ENCODE assay signal across 22 cellular contexts in the genomic region with DNA sequence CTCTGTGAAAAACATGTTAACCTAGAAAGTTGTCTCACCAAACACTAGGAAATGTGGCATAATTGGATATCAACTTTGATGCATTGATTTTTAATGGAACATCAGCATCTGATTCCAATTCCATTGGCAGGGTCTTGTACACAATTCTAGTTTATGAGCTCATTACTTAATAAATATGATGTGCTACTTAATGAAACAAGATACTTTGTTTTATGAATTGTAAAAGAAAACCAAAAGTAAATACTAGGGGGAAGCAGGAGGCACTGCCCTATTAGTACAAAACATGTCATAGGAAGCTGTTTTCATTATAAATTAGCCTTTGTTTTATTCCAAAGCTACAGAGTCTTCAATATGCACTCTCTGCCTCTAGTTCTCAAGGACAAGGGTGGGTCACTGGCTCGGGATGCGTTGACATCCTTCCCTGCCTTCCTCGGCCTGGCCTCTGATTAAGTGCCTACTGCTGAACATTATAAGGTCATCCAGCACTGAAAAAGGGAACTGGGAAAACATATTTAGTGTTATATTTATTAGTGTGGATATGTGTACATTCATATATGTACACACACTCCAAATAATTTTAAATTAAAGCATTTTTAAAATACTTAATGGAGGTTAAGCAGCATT.
A peak's percentile ranks its signal among the peaks of the same experiment; 100 is the strongest.
DNase-seq lines count a peak whose midpoint lies in the region; ATAC-seq and TF ChIP-seq lines count a peak whose summit lies in the region.
"Had no signal": no experiment of that assay in that cellular context is flagged by ENCODE, and none has a peak within 500 bp of the region (broad histone marks: within the 10 kb centered on the region; RNA-seq: fewer than 3 reads in every experiment).

No MANE protein-coding gene starts in this region.

- H3K9me1 ChIP-seq in IMR-90 (ENCODE audit: insufficient read depth, low read length), result no peaks in the 10 kb centered on the region

- H3K27me3 Mint-ChIP-seq in Caco-2 (ENCODE audit: insufficient read depth, unreplicated experiment), result no peaks in the 10 kb centered on the region
- H3K27me3 Mint-ChIP-seq: CD4-positive, alpha-beta T cell; CD8-positive, alpha-beta memory T cell had no signal

- H4K91ac ChIP-seq in IMR-90 (ENCODE audit: insufficient read depth, low read depth, low read length), result peak overlapping the region; percentile 20; the same call in 1 of the 2 replicates

- H4K5ac ChIP-seq in IMR-90 (ENCODE audit: low read depth, low read length), result peak overlapping the region; percentile 94

- H2AK5ac ChIP-seq in IMR-90 (ENCODE audit: low read depth, low read length), result no peak overlapping the region

- TF ChIP-seq POLR2A in IMR-90 (IDR thresholded peaks at IDR 0.05; ENCODE audit: low read depth, low read length) (no peak), spleen (IDR thresholded peaks at IDR 0.05) (no peak)

- H3K4me1 Mint-ChIP-seq in Caco-2 (ENCODE audit: low read depth, unreplicated experiment), result no peaks in the 10 kb centered on the region
- H3K4me1 Mint-ChIP-seq: CD14-positive monocyte; CD8-positive, alpha-beta memory T cell had no signal

- no peaks in the 10 kb centered on the region for H3K9me3 Mint-ChIP-seq in Caco-2 (ENCODE audit: unreplicated experiment)
- H3K9me3 Mint-ChIP-seq: CD4-positive, alpha-beta T cell had no signal

- 0 out of 3 replicates have a peak overlapping the region, but pooled peaks have one; percentile 11 for H2BK15ac ChIP-seq in IMR-90 (ENCODE audit: low read depth, low read length)

- H2BK5ac ChIP-seq in IMR-90 (ENCODE audit: low read depth, low read length, poor library complexity, severe bottlenecking), result no peak overlapping the region

- H3K79me1 ChIP-seq in IMR-90 (ENCODE audit: low read depth in 1 of 2, low read length in 2 of 2), result no peaks in the 10 kb centered on the region

- no peak overlapping the region for H3K4me3 Mint-ChIP-seq in Caco-2 (ENCODE audit: unreplicated experiment)
- H3K4me3 Mint-ChIP-seq: CD14-positive monocyte; CD4-positive, alpha-beta T cell; CD8-positive, alpha-beta memory T cell had no signal

- no peaks in the 10 kb centered on the region for H3K79me2 ChIP-seq in SK-N-SH (ENCODE audit: insufficient read depth)
- H3K79me2 ChIP-seq in PC-3 (ENCODE audit: low read length), result no peaks in the 10 kb centered on the region

- H3K4me1 ChIP-seq in SK-N-SH (ENCODE audit: control insufficient read depth in 1 of 2, insufficient read depth in 2 of 2, low read depth in 1 of 2, low read length in 1 of 2), result peaks cover 0 to 18% of the 10 kb centered on the region in 2 experiments; a peak in 2 of 4 replicates
- peaks cover 2% of the 10 kb centered on the region; the same call in 1 of the 2 replicates for H3K4me1 ChIP-seq in IMR-90 (ENCODE audit: control insufficient read depth, insufficient read depth, low read length)
- peaks cover 14% of the 10 kb centered on the region for H3K4me1 ChIP-seq in PC-3 (ENCODE audit: insufficient read depth, low read length)
- no peaks in the 10 kb centered on the region for H3K4me1 ChIP-seq in spleen
- no peaks in the 10 kb centered on the region for H3K4me1 ChIP-seq in Caco-2
- H3K4me1 ChIP-seq: A549, HAP-1 had no signal

- H3K27me3 ChIP-seq in SK-N-SH (ENCODE audit: insufficient read depth) (no peaks in the 10 kb centered on the region), IMR-90 (ENCODE audit: control insufficient read depth, insufficient read depth, low read length) (no peaks in the 10 kb centered on the region), PC-3 (ENCODE audit: low read length) (peaks cover 10% of the 10 kb centered on the region; the same call in 1 of the 2 replicates), spleen (replicated peaks in 1 of 7) (no peaks in the 10 kb centered on the region), Caco-2 (replicated peaks; ENCODE audit: control insufficient read depth, insufficient read depth, low read length) (no peaks in the 10 kb centered on the region)
- H3K27me3 ChIP-seq: BE2C; BLaER1 treated with 17β-estradiol and CSF1 and Interleukin-3, amounts not matched to agents 10 nM and 100 nM had no signal

- no peak overlapping the region; the same call in 1 of the 2 replicates for H3K56ac ChIP-seq in IMR-90 (ENCODE audit: extremely low read depth, insufficient read depth, low read length)

- intact Hi-C loops in IMR-90 (cut with micrococcal nuclease), result no loop called here
- intact Hi-C loops in PC-3 (cut with micrococcal nuclease), result loop anchor here (1.0 to 5.0 kb wide), 4 partner anchors 10 to 219 kb away; no protein-coding TSS in a partner anchor
- intact Hi-C loops in spleen (cut with DNase I; ENCODE audit: low total_unique reads), result no loop called here
- intact Hi-C loops in Caco-2 (cut with micrococcal nuclease; ENCODE audit: unreplicated experiment), result no loop called here

- CTCF ChIA-PET in SK-N-SH (lab: Yijun Ruan, JAX), result interaction anchor here (1.7 kb wide), 1 partner anchor 17 kb away, joined by 8 read pairs; no protein-coding TSS in a partner anchor
- CTCF ChIA-PET in IMR-90 (lab: Yijun Ruan, JAX), result interaction anchor here (0.5 kb wide), 1 partner anchor 9 kb away, joined by 4 read pairs; no protein-coding TSS in a partner anchor
- CTCF ChIA-PET in PC-3 (lab: Charles Lee), result interaction anchor here (0.6 to 1.1 kb wide), 3 partner anchors 17 to 528 kb away, joined by 3 to 10 read pairs (median 4); no protein-coding TSS in a partner anchor
- CTCF ChIA-PET in Caco-2 (lab: Charles Lee), result no interaction called here

- no peak for TF ChIP-seq RAD21 in SK-N-SH (IDR thresholded peaks at IDR 0.05; ENCODE audit: low read length)
- TF ChIP-seq RAD21 in IMR-90 (IDR thresholded peaks at IDR 0.05; ENCODE audit: low read length), result no peak

- no peak overlapping the region for H3K14ac ChIP-seq in IMR-90 (replicated peaks; ENCODE audit: low read depth, low read length)

- H3F3A ChIP-seq in SK-N-SH (replicated peaks; ENCODE audit: insufficient read depth) (no peaks in the 10 kb centered on the region), PC-3 (ENCODE audit: low read length, unreplicated experiment) (no peaks in the 10 kb centered on the region)

- TF ChIP-seq CTCF in SK-N-SH (IDR thresholded peaks at IDR 0.05) (no peak), IMR-90 (conservative IDR thresholded peaks at IDR 0.05; ENCODE audit: low read depth, low read length) (no peak), PC-3 (conservative IDR thresholded peaks at IDR 0.05; ENCODE audit: low read depth, low read length) (no peak), spleen (IDR thresholded peaks at IDR 0.05 in 8 of 11, conservative IDR thresholded peaks at IDR 0.05 in 3 of 11) (no peak), Caco-2 (IDR thresholded peaks at IDR 0.05; ENCODE audit: insufficient read depth in 1 of 2, low read depth in 1 of 2, low read length in 1 of 2, severe bottlenecking in 1 of 2, unreplicated experiment in 1 of 2) (no peak)

- peak overlapping the region in 1 of 2 experiments; percentile 26; a peak in 1 of 4 replicates for H4K8ac ChIP-seq in IMR-90 (ENCODE audit: low read depth in 2 of 2, low read length in 2 of 2)

- peak; percentile 65 for ATAC-seq in SK-N-SH treated with all-trans-retinoic acid at 6 μM for 48 hours
- ATAC-seq in IMR-90 (ENCODE audit: low read depth), result no peak
- peak; percentile 89 for ATAC-seq in PC-3
- no peak for ATAC-seq in HG02678 (IDR thresholded peaks at IDR 0.05; ENCODE audit: unreplicated experiment)
- ATAC-seq: A549 had no signal

- POLR2A ChIA-PET in SK-N-SH (lab: Yijun Ruan, JAX) (no interaction called here), IMR-90 (lab: Charles Lee; ENCODE audit: unreplicated experiment) (interaction anchor here (0.6 kb wide), 1 partner anchor 54 kb away, joined by 3 read pairs; no protein-coding TSS in a partner anchor), PC-3 (lab: Charles Lee; ENCODE audit: unreplicated experiment) (interaction anchor here (0.5 to 0.7 kb wide), 3 partner anchors 17 to 263 kb away, joined by 3 to 12 read pairs (median 4); no protein-coding TSS in a partner anchor), Caco-2 (lab: Charles Lee) (no interaction called here)

- no peaks in the 10 kb centered on the region for H4K20me1 ChIP-seq in SK-N-SH (ENCODE audit: insufficient read depth)
- no peaks in the 10 kb centered on the region for H4K20me1 ChIP-seq in IMR-90 (ENCODE audit: insufficient read depth, low read length)
- H4K20me1 ChIP-seq in PC-3 (ENCODE audit: low read length), result no peaks in the 10 kb centered on the region
- H4K20me1 ChIP-seq: BLaER1 treated with 17β-estradiol and CSF1 and Interleukin-3, amounts not matched to agents 10 nM and 100 nM had no signal

- dilution Hi-C loops in IMR-90 (cut with HindIII; ENCODE audit: low sequenced_read_pairs, unreplicated experiment), result no loop called here

- WGBS in SK-N-SH (ENCODE audit: low lambda C conversion rate), result 25% methylated on average over 3 of the region's 3 CpGs
- no CpG with 5 or more reads among the region's 3 CpGs for WGBS in IMR-90 (ENCODE audit: extremely low coverage in 2 of 2, insufficient read length in 1 of 2), 2 experiments
- 44 to 63% (median 58%) methylated on average over 3 of the region's 3 CpGs for WGBS in spleen, 5 donors

- no peaks in the 10 kb centered on the region for H3K36me3 ChIP-seq in SK-N-SH (replicated peaks in 1 of 2; ENCODE audit: control insufficient read depth in 1 of 2, insufficient read depth in 2 of 2, low read length in 1 of 2)
- no peaks in the 10 kb centered on the region for H3K36me3 ChIP-seq in IMR-90 (ENCODE audit: control insufficient read depth, insufficient read depth, low read length)
- no peaks in the 10 kb centered on the region for H3K36me3 ChIP-seq in PC-3 (ENCODE audit: low read depth, low read length)
- no peaks in the 10 kb centered on the region for H3K36me3 ChIP-seq in spleen
- no peaks in the 10 kb centered on the region for H3K36me3 ChIP-seq in Caco-2 (ENCODE audit: control insufficient read depth, insufficient read depth, low read length)
- H3K36me3 ChIP-seq: BE2C; BLaER1 treated with 17β-estradiol and CSF1 and Interleukin-3, amounts not matched to agents 10 nM and 100 nM; HAP-1 had no signal

- H3K18ac ChIP-seq in IMR-90 (ENCODE audit: low read depth, low read length), result peak overlapping the region; percentile 89

- H2AK9ac ChIP-seq in IMR-90 (replicated peaks; ENCODE audit: low read depth, low read length, poor library complexity), result no peak overlapping the region

- BruUV-seq in IMR-90 (replicated peaks; lab: Mats Ljungman, UMichigan) (no TSS peak), PC-3 (replicated peaks; lab: Mats Ljungman, UMichigan) (no TSS peak), Caco-2 (replicated peaks; lab: Mats Ljungman, UMichigan) (no TSS peak)

- DNase-seq in SK-N-SH (no peak), IMR-90 (no peak), PC-3 (peak; percentile 10), spleen (no peak), Caco-2 (no peak), A172 (ENCODE audit: low spot score) (no peak)
- DNase-seq: ACHN; AML-193; BE2C; Calu3; CD4-positive, alpha-beta T cell; CD8-positive, alpha-beta memory T cell; DMS153; DND-41; GOT3 had no signal

- H2BK120ac ChIP-seq in IMR-90 (ENCODE audit: low read depth, low read length), result peak overlapping the region; percentile 36; the same call in 1 of the 2 replicates

- no peak for TF ChIP-seq EP300 in SK-N-SH (IDR thresholded peaks at IDR 0.05; ENCODE audit: borderline replicate concordance in 1 of 2, low read depth in 1 of 2, low read length in 1 of 2)

- in situ Hi-C loops in IMR-90 (cut with MboI; ENCODE audit: low sequenced_read_pairs), result no loop called here

- no peak overlapping the region for H3K9ac ChIP-seq in SK-N-SH
- H3K9ac ChIP-seq in IMR-90 (ENCODE audit: low read depth, low read length), result no peak overlapping the region
- H3K9ac ChIP-seq in PC-3 (ENCODE audit: low read length), result no peak overlapping the region
- H3K9ac ChIP-seq: BLaER1 treated with 17β-estradiol and CSF1 and Interleukin-3, amounts not matched to agents 10 nM and 100 nM had no signal

- H3K36me3 Mint-ChIP-seq in Caco-2 (ENCODE audit: insufficient read depth, unreplicated experiment), result no peaks in the 10 kb centered on the region
- H3K36me3 Mint-ChIP-seq: CD14-positive monocyte; CD8-positive, alpha-beta memory T cell had no signal

- no peak overlapping the region for H2AFZ ChIP-seq in SK-N-SH (ENCODE audit: low read depth)
- no peak overlapping the region for H2AFZ ChIP-seq in IMR-90 (replicated peaks; ENCODE audit: low read length, poor library complexity)
- H2AFZ ChIP-seq in PC-3 (ENCODE audit: low read length), result no peak overlapping the region

- H3K9me2 ChIP-seq in SK-N-SH (no peaks in the 10 kb centered on the region), PC-3 (replicated peaks; ENCODE audit: low read length) (no peaks in the 10 kb centered on the region)

- H2BK20ac ChIP-seq in IMR-90 (ENCODE audit: low read depth, low read length), result peak overlapping the region; percentile 6; the same call in 1 of the 2 replicates

- no peak overlapping the region for H3K23ac ChIP-seq in IMR-90 (ENCODE audit: low read depth, low read length)

- no peak overlapping the region for H3K27ac Mint-ChIP-seq in Caco-2 (ENCODE audit: unreplicated experiment)
- H3K27ac Mint-ChIP-seq: CD14-positive monocyte; CD4-positive, alpha-beta T cell; CD8-positive, alpha-beta memory T cell had no signal

- H3K9me3 ChIP-seq in SK-N-SH (no peaks in the 10 kb centered on the region), IMR-90 (ENCODE audit: control insufficient read depth, insufficient read depth, low read length) (no peaks in the 10 kb centered on the region), PC-3 (ENCODE audit: low read length) (no peaks in the 10 kb centered on the region), spleen (no peaks in the 10 kb centered on the region), Caco-2 (no peaks in the 10 kb centered on the region; the same call in 1 of the 2 replicates)
- H3K9me3 ChIP-seq: A549; BE2C; BLaER1 treated with 17β-estradiol and CSF1 and Interleukin-3, amounts not matched to agents 10 nM and 100 nM; HAP-1 had no signal

- H3K4me3 ChIP-seq in SK-N-SH (ENCODE audit: low read depth in 2 of 2, low read length in 1 of 2) (no peak overlapping the region), IMR-90 (ENCODE audit: insufficient read depth, low read depth, low read length) (no peak overlapping the region), PC-3 (ENCODE audit: low read length) (no peak overlapping the region), spleen (no peak overlapping the region), Caco-2 (ENCODE audit: low read depth, low read length) (no peak overlapping the region)
- H3K4me3 ChIP-seq: A549; BLaER1 treated with 17β-estradiol and CSF1 and Interleukin-3, amounts not matched to agents 10 nM and 100 nM; HAP-1 had no signal

- H3K27ac ChIP-seq in SK-N-SH (ENCODE audit: low read depth in 2 of 2, low read length in 1 of 2), result peak overlapping the region in 1 of 2 experiments; percentile 93; a peak in 2 of 4 replicates
- no peak overlapping the region for H3K27ac ChIP-seq in IMR-90 (ENCODE audit: insufficient read depth, low read length)
- no peak overlapping the region for H3K27ac ChIP-seq in PC-3 (ENCODE audit: low read length)
- H3K27ac ChIP-seq in spleen, result peak overlapping the region in 5 of 8 donors; percentile 34 to 63 (median 42)
- H3K27ac ChIP-seq: 22Rv1; A549; BLaER1 treated with 17β-estradiol and CSF1 and Interleukin-3, amounts not matched to agents 10 nM and 100 nM had no signal

- H3K4ac ChIP-seq in IMR-90 (ENCODE audit: low read depth, low read length), result no peak overlapping the region

- H3K4me2 ChIP-seq in SK-N-SH (no peak overlapping the region), IMR-90 (ENCODE audit: low read depth, low read length) (no peak overlapping the region; the same call in 1 of the 2 replicates), PC-3 (ENCODE audit: low read length) (peak overlapping the region; percentile 6; the same call in 1 of the 2 replicates)
- H3K4me2 ChIP-seq: A549; BLaER1 treated with 17β-estradiol and CSF1 and Interleukin-3, amounts not matched to agents 10 nM and 100 nM had no signal

Comparison
In these comparisons a context has a peak if more than half of its experiments do, and no peak if none do; other contexts are left out.
1. ATAC-seq: peak in SK-N-SH treated with all-trans-retinoic acid at 6 μM for 48 hours (single experiment) and PC-3 (single experiment); none in IMR-90 (single experiment) and HG02678 (single experiment).
2. H3K27ac ChIP-seq: peak in spleen (5 of 8); none in IMR-90 (single experiment) and PC-3 (single experiment).
3. POLR2A ChIA-PET loops: an anchor here in IMR-90 (0.6 kb wide) and PC-3 (0.5 to 0.7 kb wide); none called in SK-N-SH and Caco-2.